9 cellular contexts compared by ENCODE assay signal in genomic region chr4:77240469-77241066, GRCh38.
A peak's percentile ranks its signal among the peaks of the same experiment; 100 is the strongest.
DNase-seq lines count a peak whose midpoint lies in the region; ATAC-seq and TF ChIP-seq lines count a peak whose summit lies in the region.
"Had no signal": no experiment of that assay in that cellular context is flagged by ENCODE, and none has a peak within 500 bp of the region (broad histone marks: within the 10 kb centered on the region; RNA-seq: fewer than 3 reads in every experiment).

No MANE protein-coding gene starts in this region.

- H3K27me3 Mint-ChIP-seq in activated naive CD8-positive, alpha-beta T cell treated with anti-CD3 and anti-CD28 coated beads, Interleukin-2, amount 10 ng/mL, durations not matched to agents 7 days and 5 days = no peaks in the 10 kb centered on the region
- H3K27me3 Mint-ChIP-seq: activated naive CD4-positive, alpha-beta T cell treated with anti-CD3 and anti-CD28 coated beads, Interleukin-2, amount 50 U/mL, for 24 hours had no signal

- TF ChIP-seq CTCF in LNCaP clone FGC (IDR thresholded peaks at IDR 0.05; ENCODE audit: control insufficient read depth, extremely low read depth, insufficient read depth) (peak; percentile 87), left ventricle myocardium inferior (IDR thresholded peaks at IDR 0.05; ENCODE audit: borderline replicate concordance) (peak; percentile 80)

- no peaks in the 10 kb centered on the region for H3K36me3 ChIP-seq in left ventricle myocardium inferior

- H3K4me3 ChIP-seq in LNCaP clone FGC (ENCODE audit: low read depth, low read length) (no peak overlapping the region), left ventricle myocardium inferior (no peak overlapping the region)

- DNase-seq in DMS53 (lab: John Stamatoyannopoulos, UW) (peak; percentile 76), LNCaP clone FGC (ENCODE audit: low read depth) (peak; percentile 18), left ventricle myocardium inferior (peak; percentile 25), sciatic nerve (ENCODE audit: low spot score) (peak; percentile 77)
- peak; percentile 71 for DNase-seq in activated naive CD8-positive, alpha-beta T cell treated with anti-CD3 and anti-CD28 coated beads, Interleukin-2, amount 10 ng/mL, durations not matched to agents 7 days and 5 days

- ATAC-seq in GM21529 (IDR thresholded peaks at IDR 0.05; ENCODE audit: unreplicated experiment) = peak; percentile 78
- peak; percentile 98 for ATAC-seq in SK-N-SH treated with all-trans-retinoic acid at 6 μM for 48 hours
- peak; percentile 75 for ATAC-seq in activated naive CD8-positive, alpha-beta T cell treated with anti-CD3 and anti-CD28 coated beads, Interleukin-2, amount 10 ng/mL, durations not matched to agents 7 days and 5 days (ENCODE audit: low read depth)
- peak; percentile 39 for ATAC-seq in sciatic nerve
- no peak for ATAC-seq in GM19324 (IDR thresholded peaks at IDR 0.05; ENCODE audit: low FRiP score, unreplicated experiment)

- H3K4me1 Mint-ChIP-seq in activated naive CD8-positive, alpha-beta T cell treated with anti-CD3 and anti-CD28 coated beads, Interleukin-2, amount 10 ng/mL, durations not matched to agents 7 days and 5 days = no peaks in the 10 kb centered on the region
- H3K4me1 Mint-ChIP-seq: activated naive CD4-positive, alpha-beta T cell treated with anti-CD3 and anti-CD28 coated beads, Interleukin-2, amount 50 U/mL, for 24 hours had no signal

- H3K4me3 Mint-ChIP-seq in activated naive CD8-positive, alpha-beta T cell treated with anti-CD3 and anti-CD28 coated beads, Interleukin-2, amount 10 ng/mL, durations not matched to agents 7 days and 5 days = no peak overlapping the region
- H3K4me3 Mint-ChIP-seq: activated naive CD4-positive, alpha-beta T cell treated with anti-CD3 and anti-CD28 coated beads, Interleukin-2, amount 50 U/mL, for 24 hours had no signal

- no peaks in the 10 kb centered on the region for H3K36me3 Mint-ChIP-seq in activated naive CD8-positive, alpha-beta T cell treated with anti-CD3 and anti-CD28 coated beads, Interleukin-2, amount 10 ng/mL, durations not matched to agents 7 days and 5 days
- H3K36me3 Mint-ChIP-seq: activated naive CD4-positive, alpha-beta T cell treated with anti-CD3 and anti-CD28 coated beads, Interleukin-2, amount 50 U/mL, for 24 hours had no signal

- POLR2A ChIA-PET in activated naive CD8-positive, alpha-beta T cell treated with anti-CD3 and anti-CD28 coated beads, Interleukin-2, amount 10 ng/mL, durations not matched to agents 7 days and 5 days (lab: Charles Lee) = no interaction called here

- H3K27ac ChIP-seq in left ventricle myocardium inferior (replicated peaks) = no peak overlapping the region

- no peaks in the 10 kb centered on the region for H3K9me3 Mint-ChIP-seq in activated naive CD8-positive, alpha-beta T cell treated with anti-CD3 and anti-CD28 coated beads, Interleukin-2, amount 10 ng/mL, durations not matched to agents 7 days and 5 days
- H3K9me3 Mint-ChIP-seq: activated naive CD4-positive, alpha-beta T cell treated with anti-CD3 and anti-CD28 coated beads, Interleukin-2, amount 50 U/mL, for 24 hours had no signal

- intact Hi-C loops in left ventricle myocardium inferior (cut with micrococcal nuclease) (loop anchor here (5.0 kb wide), 1 partner anchor 117 kb away; no protein-coding TSS in a partner anchor), sciatic nerve (cut with DNase I) (no loop called here)

- H3K4me1 ChIP-seq in left ventricle myocardium inferior = no peaks in the 10 kb centered on the region

- peaks cover 51% of the 10 kb centered on the region for H3K27me3 ChIP-seq in left ventricle myocardium inferior (ENCODE audit: low read depth)

- H3K9me3 ChIP-seq in left ventricle myocardium inferior (replicated peaks) = no peaks in the 10 kb centered on the region

- no peak overlapping the region for H3K27ac Mint-ChIP-seq in activated naive CD8-positive, alpha-beta T cell treated with anti-CD3 and anti-CD28 coated beads, Interleukin-2, amount 10 ng/mL, durations not matched to agents 7 days and 5 days
- H3K27ac Mint-ChIP-seq: activated naive CD4-positive, alpha-beta T cell treated with anti-CD3 and anti-CD28 coated beads, Interleukin-2, amount 50 U/mL, for 24 hours had no signal

TF ChIP-seq in SK-N-SH treated with all-trans-retinoic acid at 6 μM for 48 hours, 23 proteins besides CTCF, POLR2A, EP300 and RAD21 (continues in another document):
- no peak for TF ChIP-seq ZFP3 (CRISPR knock-in tag; IDR thresholded peaks at IDR 0.05)
- TF ChIP-seq PPARA (CRISPR knock-in tag; IDR thresholded peaks at IDR 0.05; ENCODE audit: borderline replicate concordance) = no peak
- no peak for TF ChIP-seq TSHZ2 (CRISPR knock-in tag; IDR thresholded peaks at IDR 0.05)
- no peak for TF ChIP-seq CSRNP3 (CRISPR knock-in tag; IDR thresholded peaks at IDR 0.05)
- no peak for TF ChIP-seq OSR1 (CRISPR knock-in tag; IDR thresholded peaks at IDR 0.05)
- no peak for TF ChIP-seq PATZ1 (CRISPR knock-in tag; IDR thresholded peaks at IDR 0.05; ENCODE audit: borderline replicate concordance)
- no peak for TF ChIP-seq CREB5 (CRISPR knock-in tag; IDR thresholded peaks at IDR 0.05; ENCODE audit: low read depth)
- no peak for TF ChIP-seq ZFP30 (CRISPR knock-in tag; IDR thresholded peaks at IDR 0.05)
- no peak for TF ChIP-seq TOX (CRISPR knock-in tag; IDR thresholded peaks at IDR 0.05; ENCODE audit: borderline replicate concordance)
- no peak for TF ChIP-seq ISL1 (CRISPR knock-in tag; IDR thresholded peaks at IDR 0.05)
- no peak for TF ChIP-seq ZNF70 (CRISPR knock-in tag; IDR thresholded peaks at IDR 0.05)
- no peak for TF ChIP-seq BACH2 (CRISPR knock-in tag; IDR thresholded peaks at IDR 0.05; ENCODE audit: borderline replicate concordance)
- no peak for TF ChIP-seq ZNF8 (CRISPR knock-in tag; IDR thresholded peaks at IDR 0.05)
- no peak for TF ChIP-seq ZNF565 (CRISPR knock-in tag; conservative IDR thresholded peaks at IDR 0.05; ENCODE audit: low read depth)
- no peak for TF ChIP-seq SNAI2 (CRISPR knock-in tag; IDR thresholded peaks at IDR 0.05)
- TF ChIP-seq GLIS3 (CRISPR knock-in tag; IDR thresholded peaks at IDR 0.05) = no peak

Comparison
In these comparisons a context has a peak if more than half of its experiments do, and no peak if none do; other contexts are left out.
1. DNase-seq: peak in every context shown above with its lines; median percentile 77 in sciatic nerve; 76 in DMS53; 71 in activated naive CD8-positive, alpha-beta T cell treated with anti-CD3 and anti-CD28 coated beads, Interleukin-2, amount 10 ng/mL, durations not matched to agents 7 days and 5 days; 25 in left ventricle myocardium inferior; 18 in LNCaP clone FGC.